Comparison of ENCODE assay signal across 11 cellular contexts in the genomic region with DNA sequence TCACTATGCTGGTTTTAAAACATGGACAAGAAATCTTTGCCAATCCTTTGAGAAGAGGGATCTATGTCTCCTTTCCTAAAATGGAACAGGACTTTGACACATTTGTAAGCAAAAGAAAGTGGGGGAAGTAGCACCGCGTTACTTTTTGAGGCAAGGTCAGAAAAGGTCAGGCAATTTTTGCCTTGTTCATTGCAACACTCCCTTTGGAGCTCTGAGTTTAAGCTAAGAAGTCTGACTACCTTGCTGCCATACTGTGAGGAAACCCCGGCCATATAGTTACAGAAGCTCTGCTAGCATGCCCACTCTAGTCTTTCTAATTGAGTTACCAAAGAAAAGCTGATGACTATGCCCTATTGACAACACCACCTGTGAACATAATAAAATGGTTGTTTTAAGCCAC. TPM values are rescaled to one million over a fixed set of nuclear protein-coding genes. Genes with fewer than 3 reads are reported as not detected.
DNase-seq lines count a peak whose midpoint lies in the region; ATAC-seq and TF ChIP-seq lines count a peak whose summit lies in the region.
"Had no signal": no experiment of that assay in that cellular context is flagged by ENCODE, and none has a peak within 500 bp of the region (broad histone marks: within the 10 kb centered on the region; RNA-seq: fewer than 3 reads in every experiment).

No MANE protein-coding gene starts in this region.

- peaks cover 33% of the 10 kb centered on the region for H3K79me2 ChIP-seq in Loucy (ENCODE audit: insufficient read depth, low read length)

- peak overlapping the region; percentile 8 for H3K4me3 Mint-ChIP-seq in CD8-positive, alpha-beta T cell

- H3K4me2 ChIP-seq in Loucy (ENCODE audit: low read depth, low read length, poor library complexity, severe bottlenecking): peak overlapping the region; percentile 81

- intact Hi-C loops in CD8-positive, alpha-beta T cell (cut with DNase I, micrococcal nuclease): loop anchor here in 1 of 2 experiments (10.0 kb wide), 1 partner anchor 1156 kb away; no protein-coding TSS in a partner anchor
- intact Hi-C loops in breast epithelium (cut with DNase I; ENCODE audit: low total_unique reads) (no loop called here), ovary (cut with DNase I) (no loop called here)

- peak overlapping the region; percentile 1 for H3K27ac Mint-ChIP-seq in CD8-positive, alpha-beta T cell

- no peak for TF ChIP-seq EP300 in ovary (IDR thresholded peaks at IDR 0.05)

- H3K36me3 Mint-ChIP-seq in CD8-positive, alpha-beta T cell: peaks cover 36% of the 10 kb centered on the region

- H3K9me3 Mint-ChIP-seq in CD8-positive, alpha-beta T cell: peaks cover 12% of the 10 kb centered on the region

- H3K4me3 ChIP-seq in CD8-positive, alpha-beta T cell (ENCODE audit: low read depth, low read length): peak overlapping the region; percentile 71
- H3K4me3 ChIP-seq in Loucy (ENCODE audit: low read length, poor library complexity, severe bottlenecking) (peak overlapping the region; percentile 89), breast epithelium (no peak overlapping the region), ovary (peak overlapping the region; percentile 81)

- CTCF ChIA-PET in CD8-positive, alpha-beta T cell (lab: Charles Lee): no interaction called here

- H3K36me3 ChIP-seq in CD8-positive, alpha-beta T cell (ENCODE audit: insufficient read depth, low read length): no peaks in the 10 kb centered on the region
- H3K36me3 ChIP-seq in Loucy (ENCODE audit: insufficient read depth, low read length) (no peaks in the 10 kb centered on the region), breast epithelium (peaks cover 4% of the 10 kb centered on the region), ovary (no peaks in the 10 kb centered on the region)

- no peaks in the 10 kb centered on the region for H3K9me2 ChIP-seq in Loucy (replicated peaks; ENCODE audit: low read depth, low read length)

- H2AFZ ChIP-seq in Loucy (ENCODE audit: low read length): no peak overlapping the region

- no peaks in the 10 kb centered on the region for H3K27me3 Mint-ChIP-seq in CD8-positive, alpha-beta T cell (ENCODE audit: low read depth)

- no peaks in the 10 kb centered on the region for H3K9me3 ChIP-seq in CD8-positive, alpha-beta T cell (ENCODE audit: low read length)
- H3K9me3 ChIP-seq in Loucy (ENCODE audit: insufficient read depth, low read depth, low read length): peaks cover 5% of the 10 kb centered on the region; the same call in 1 of the 2 replicates
- H3K9me3 ChIP-seq in breast epithelium: peaks cover 0 to 3% of the 10 kb centered on the region in 2 donors
- no peaks in the 10 kb centered on the region for H3K9me3 ChIP-seq in ovary

- no peaks in the 10 kb centered on the region for H3K27me3 ChIP-seq in CD8-positive, alpha-beta T cell (ENCODE audit: insufficient read depth, low read length)
- H3K27me3 ChIP-seq in Loucy (ENCODE audit: insufficient read depth, low read length, poor library complexity, severe bottlenecking) (no peaks in the 10 kb centered on the region), breast epithelium (no peaks in the 10 kb centered on the region), ovary (no peaks in the 10 kb centered on the region)

- H3K9ac ChIP-seq in Loucy (ENCODE audit: low read depth, low read length, poor library complexity, severe bottlenecking): no peak overlapping the region

- H3K4me1 Mint-ChIP-seq in CD8-positive, alpha-beta T cell (ENCODE audit: low read depth): peaks cover 49% of the 10 kb centered on the region

- no peaks in the 10 kb centered on the region for H3F3A ChIP-seq in Loucy (ENCODE audit: low read depth)

- WGBS in ovary, 3 donors: 80 to 95% (median 83%) methylated on average over 3 of the region's 3 CpGs

- no peaks in the 10 kb centered on the region for H4K20me1 ChIP-seq in Loucy (ENCODE audit: insufficient read depth, low read length, poor library complexity, severe bottlenecking)

- no peak for TF ChIP-seq CTCF in CD8-positive, alpha-beta T cell (IDR thresholded peaks at IDR 0.05)
- TF ChIP-seq CTCF in Loucy (conservative IDR thresholded peaks at IDR 0.05; ENCODE audit: low read length): no peak
- TF ChIP-seq CTCF in breast epithelium (IDR thresholded peaks at IDR 0.05): no peak
- TF ChIP-seq CTCF in ovary (IDR thresholded peaks at IDR 0.05): no peak

- POLR2A ChIA-PET in CD8-positive, alpha-beta T cell (lab: Charles Lee): no interaction called here

- ATAC-seq in CD8-positive, alpha-beta T cell: no peak
- ATAC-seq in HG02885 (IDR thresholded peaks at IDR 0.05; ENCODE audit: poor library complexity, unreplicated experiment) (no peak), HG03457 (IDR thresholded peaks at IDR 0.05; ENCODE audit: unreplicated experiment) (no peak)

- H3K4me1 ChIP-seq in CD8-positive, alpha-beta T cell (ENCODE audit: insufficient read depth, low read length): peaks cover 28% of the 10 kb centered on the region
- H3K4me1 ChIP-seq in Loucy (ENCODE audit: insufficient read depth, low read length, poor library complexity, severe bottlenecking) (peaks cover 37% of the 10 kb centered on the region), breast epithelium (peaks cover 0 to 12% of the 10 kb centered on the region in 2 donors), ovary (ENCODE audit: insufficient read depth) (peaks cover 6% of the 10 kb centered on the region)

- no peak for DNase-seq in CD8-positive, alpha-beta T cell
- no peak for DNase-seq in breast epithelium (ENCODE audit: low spot score in 2 of 2)
- no peak for DNase-seq in ovary
- no peak for DNase-seq in NCI-H2171 treated with DMSO at 0.1 percent for 48 hours (lab: John Stamatoyannopoulos, UW)
- DNase-seq in SKM-1 treated with dmso at 0.1 percent for 144 hours (lab: John Stamatoyannopoulos, UW; ENCODE audit: unreplicated experiment): no peak
- DNase-seq: activated naive CD4-positive, alpha-beta T cell; KG1; NCI-H1930 had no signal

- no peak overlapping the region for H3K27ac ChIP-seq in CD8-positive, alpha-beta T cell (ENCODE audit: low read depth, low read length)
- H3K27ac ChIP-seq in breast epithelium: peak overlapping the region; percentile 93 to 95
- H3K27ac ChIP-seq in ovary: peak overlapping the region in 1 of 2 donors; percentile 77

- TF ChIP-seq POLR2A in breast epithelium (IDR thresholded peaks at IDR 0.05) (no peak), ovary (IDR thresholded peaks at IDR 0.05) (no peak)

RNA-seq across cellular contexts. Expression of a gene that starts 1.4 kb away (rescaled TPM):
- total RNA-seq in CD8-positive, alpha-beta T cell: 1 to 10 TPM; 3.3 to 4.3 TPM
- total RNA-seq in breast epithelium (10 to 100 TPM in 1 of 3 donors, 1 to 10 TPM in 2; 1.3 to 13.0 (median 4.9) TPM), ovary (10 to 100 TPM in 5 of 7 donors, 1 to 10 TPM in 2; 7.0 to 21.8 (median 13.3) TPM)
- 1 to 10 TPM; 8.2 to 8.7 TPM for polyA plus RNA-seq in ovary

RNA-seq across cellular contexts. Expression of a gene that starts 1.6 kb away (rescaled TPM):
- total RNA-seq in CD8-positive, alpha-beta T cell: 1 to 10 TPM; 8.7 to 9.7 TPM
- total RNA-seq in breast epithelium (10 to 100 TPM; 21.6 to 35.4 (median 33.8) TPM), ovary (10 to 100 TPM; 18.5 to 55.9 (median 47.0) TPM)
- 10 to 100 TPM; 33.3 to 40.1 TPM for polyA plus RNA-seq in ovary

Comparison
In these comparisons a context has a peak if more than half of its experiments do, and no peak if none do; other contexts are left out.
1. H3K4me3 ChIP-seq: peak in CD8-positive, alpha-beta T cell (single experiment), Loucy (single experiment) and ovary (single experiment); none in breast epithelium (0 of 3).